Comparison of ENCODE assay signal across 23 cellular contexts in the genomic region with DNA sequence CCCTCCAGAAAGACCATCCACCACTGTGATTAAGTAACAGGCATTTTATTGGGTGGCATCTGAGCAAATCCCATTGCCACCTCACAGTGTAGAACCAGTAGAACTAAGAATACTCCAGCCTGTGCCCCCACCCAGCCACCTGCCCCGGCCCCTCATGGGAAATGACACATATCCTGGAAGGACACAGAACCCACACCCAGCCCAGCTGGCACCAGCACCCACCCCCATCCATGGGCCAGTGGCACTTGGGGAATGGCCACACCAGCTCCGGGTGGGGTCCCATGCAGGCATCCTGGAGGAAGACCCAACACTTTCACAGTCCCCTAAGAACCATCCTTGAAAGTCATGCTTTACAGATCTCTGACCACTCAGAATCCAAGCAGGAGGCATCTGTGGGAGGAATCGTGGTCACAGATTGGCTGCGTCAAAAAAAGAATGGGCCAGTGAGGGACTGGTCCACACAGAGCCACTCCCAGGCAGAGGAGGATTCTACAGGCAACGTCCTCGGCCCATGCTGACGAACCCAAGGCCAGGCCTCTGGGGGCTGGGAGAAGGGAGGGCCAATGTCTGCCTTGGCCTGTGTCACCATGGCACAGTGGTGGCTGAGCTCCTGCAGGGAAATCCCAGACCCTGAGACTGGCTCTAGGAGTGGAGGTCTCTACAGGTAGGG. TPM values are rescaled to one million over a fixed set of nuclear protein-coding genes. Genes with fewer than 3 reads are reported as not detected.
DNase-seq lines count a peak whose midpoint lies in the region; ATAC-seq, FAIRE-seq and TF ChIP-seq lines count a peak whose summit lies in the region.
"Had no signal": no experiment of that assay in that cellular context is flagged by ENCODE, and none has a peak within 500 bp of the region (broad histone marks: within the 10 kb centered on the region; RNA-seq: fewer than 3 reads in every experiment).

No MANE protein-coding gene starts in this region.

- FAIRE-seq in HepG2 (lab: Jason Lieb, UNC) = no peak
- FAIRE-seq: D721Med, GM12878, GM19239, H1 had no signal

- no peak overlapping the region for H3K9ac ChIP-seq in HepG2 (ENCODE audit: insufficient read depth, low read depth, low read length)
- H3K9ac ChIP-seq: GM23248 had no signal

- TF ChIP-seq CTCF in HepG2 (CRISPR knock-in tag; IDR thresholded peaks at IDR 0.05) (no peak), right lobe of liver (IDR thresholded peaks at IDR 0.05) (no peak), adrenal gland (IDR thresholded peaks at IDR 0.05) (no peak), osteoblast (IDR thresholded peaks at IDR 0.05; ENCODE audit: extremely low read depth, low read depth, low read length) (no peak), mesothelial cell of epicardium (IDR thresholded peaks at IDR 0.05; ENCODE audit: unreplicated experiment) (no peak)

- DNase-seq in HepG2 (ENCODE audit: low spot score) = no peak
- DNase-seq in right lobe of liver = no peak
- DNase-seq in adrenal gland = peak in 4 of 7 donors; percentile 45 to 73 (median 58)
- peak; percentile 62 for DNase-seq in osteoblast (ENCODE audit: insufficient read length, low spot score, missing footprints)
- DNase-seq in NOMO-1 treated with DMSO at 0.1 percent for 48 hours (lab: John Stamatoyannopoulos, UW; ENCODE audit: unreplicated experiment) = no peak
- no peak for DNase-seq in mesothelial cell of epicardium (ENCODE audit: low spot score in 2 of 2, unreplicated experiment in 2 of 2)
- DNase-seq: CD4-positive, alpha-beta T cell; CD8-positive, alpha-beta memory T cell; DMS 273 treated with DMSO at 0.1 percent for 48 hours; DMS79; EL; GDM1; GM23248; H7; HCEC 1CT had no signal

- peaks cover 20% of the 10 kb centered on the region; the same call in 1 of the 2 replicates for H4K20me1 ChIP-seq in HepG2 (ENCODE audit: insufficient read depth, low read length)
- H4K20me1 ChIP-seq in osteoblast (ENCODE audit: insufficient read depth, low read length) = no peaks in the 10 kb centered on the region

- H3K9me3 ChIP-seq in HepG2 (ENCODE audit: low read length) (no peaks in the 10 kb centered on the region), right lobe of liver (no peaks in the 10 kb centered on the region), adrenal gland (replicated peaks in 1 of 3) (no peaks in the 10 kb centered on the region), osteoblast (ENCODE audit: low read depth, low read length) (no peaks in the 10 kb centered on the region)

- ATAC-seq in HepG2 = no peak
- ATAC-seq in right lobe of liver = no peak
- ATAC-seq: GM12878 had no signal

- peaks cover 19 to 40% of the 10 kb centered on the region in 2 experiments for H3K36me3 ChIP-seq in HepG2 (replicated peaks in 1 of 2; ENCODE audit: control insufficient read depth in 1 of 2, insufficient read depth in 2 of 2, low read length in 2 of 2)
- H3K36me3 ChIP-seq in right lobe of liver = peaks cover 0 to 37% (median 19%) of the 10 kb centered on the region in 4 donors
- H3K36me3 ChIP-seq in adrenal gland (replicated peaks in 1 of 2) = no peaks in the 10 kb centered on the region
- H3K36me3 ChIP-seq in osteoblast (ENCODE audit: insufficient read depth, low read length) = no peaks in the 10 kb centered on the region

- no peaks in the 10 kb centered on the region for H3K9me3 Mint-ChIP-seq in mesothelial cell of epicardium
- H3K9me3 Mint-ChIP-seq: CD14-positive monocyte; CD4-positive, alpha-beta T cell; CD8-positive, alpha-beta memory T cell had no signal

- H3K27ac Mint-ChIP-seq in mesothelial cell of epicardium = no peak overlapping the region
- H3K27ac Mint-ChIP-seq: CD4-positive, alpha-beta T cell had no signal

- no TSS peak for BruUV-seq in HepG2 (replicated peaks; lab: Mats Ljungman, UMichigan)

- H3K27me3 Mint-ChIP-seq in mesothelial cell of epicardium (ENCODE audit: low read depth) = peaks cover 11% of the 10 kb centered on the region
- H3K27me3 Mint-ChIP-seq: CD4-positive, alpha-beta T cell had no signal

- intact Hi-C loops in HepG2 (cut with micrococcal nuclease; ENCODE audit: unreplicated experiment) = no loop called here
- intact Hi-C loops in right lobe of liver (cut with DNase I) = no loop called here
- intact Hi-C loops in adrenal gland (cut with DNase I) = loop anchor here in 1 of 2 donors (5.0 to 10.0 kb wide), 2 partner anchors 54 to 167 kb away; no protein-coding TSS in a partner anchor

- no peaks in the 10 kb centered on the region for H3K36me3 Mint-ChIP-seq in mesothelial cell of epicardium

- H3K27ac ChIP-seq in HepG2 (ENCODE audit: extremely low read length, insufficient read depth, low read length) (no peak overlapping the region), right lobe of liver (no peak overlapping the region), adrenal gland (no peak overlapping the region), osteoblast (ENCODE audit: low read depth, low read length) (no peak overlapping the region)
- H3K27ac ChIP-seq: GM23248 had no signal

- CTCF ChIA-PET in HepG2 (lab: Yijun Ruan, JAX; ENCODE audit: low intra/inter-chr PET ratio, low total read pairs) = no interaction called here

- no peak overlapping the region for H2AFZ ChIP-seq in HepG2 (ENCODE audit: low read length)
- no peak overlapping the region for H2AFZ ChIP-seq in osteoblast (ENCODE audit: low read length)
- H2AFZ ChIP-seq: GM23248 had no signal

- H3K4me2 ChIP-seq in HepG2 (ENCODE audit: low read depth, low read length) = no peak overlapping the region
- no peak overlapping the region for H3K4me2 ChIP-seq in osteoblast (ENCODE audit: insufficient read depth, low read length)

- TF ChIP-seq EP300 in HepG2 (IDR thresholded peaks at IDR 0.05; ENCODE audit: low read depth in 2 of 2, low read length in 2 of 2) = no peak
- TF ChIP-seq EP300 in HepG2 (CRISPR knock-in tag; IDR thresholded peaks at IDR 0.05; ENCODE audit: borderline replicate concordance) = no peak

- no peaks in the 10 kb centered on the region for H3K4me1 Mint-ChIP-seq in mesothelial cell of epicardium
- H3K4me1 Mint-ChIP-seq: CD8-positive, alpha-beta memory T cell had no signal

- no peak for TF ChIP-seq RAD21 in HepG2 (CRISPR knock-in tag; IDR thresholded peaks at IDR 0.05)

- peaks cover 1 to 7% of the 10 kb centered on the region in 2 experiments; a peak in 4 of 5 replicates for H3K27me3 ChIP-seq in HepG2 (ENCODE audit: control insufficient read depth in 1 of 2, insufficient read depth in 2 of 2, low read length in 2 of 2)
- no peaks in the 10 kb centered on the region for H3K27me3 ChIP-seq in right lobe of liver
- H3K27me3 ChIP-seq in adrenal gland = no peaks in the 10 kb centered on the region
- H3K27me3 ChIP-seq in osteoblast (ENCODE audit: insufficient read depth, low read length) = peaks cover 7% of the 10 kb centered on the region

- POLR2A ChIA-PET in HepG2 (lab: Yijun Ruan, JAX) = no interaction called here

- H3K79me2 ChIP-seq in HepG2 (ENCODE audit: insufficient read depth, low read length) (no peaks in the 10 kb centered on the region), osteoblast (ENCODE audit: insufficient read depth, low read length) (no peaks in the 10 kb centered on the region)

- H3K4me3 ChIP-seq in HepG2 (replicated peaks in 1 of 3; ENCODE audit: insufficient read depth in 1 of 3, low read depth in 2 of 3, low read length in 3 of 3) (no peak overlapping the region), right lobe of liver (no peak overlapping the region), adrenal gland (no peak overlapping the region), osteoblast (ENCODE audit: insufficient read depth, low read length) (no peak overlapping the region)
- H3K4me3 ChIP-seq: GM12878, GM23248 had no signal

- TF ChIP-seq POLR2A in HepG2 (IDR thresholded peaks at IDR 0.05; ENCODE audit: insufficient read depth in 1 of 2, low read depth in 2 of 2, low read length in 2 of 2) = no peak
- no peak for TF ChIP-seq POLR2A in right lobe of liver (IDR thresholded peaks at IDR 0.05)
- TF ChIP-seq POLR2A in adrenal gland (IDR thresholded peaks at IDR 0.05) = no peak

- 100% methylated on average over 3 of the region's 7 CpGs for WGBS in HepG2 (ENCODE audit: low lambda C conversion rate)
- no CpG with 5 or more reads among the region's 7 CpGs for WGBS in right lobe of liver (ENCODE audit: insufficient coverage, low coverage, low lambda C conversion rate, missing lambda C conversion rate)
- 49 to 83% (median 64%) methylated on average over 2 to 7 of the region's 7 CpGs for WGBS in adrenal gland, 4 donors

- H3K4me1 ChIP-seq in HepG2 (ENCODE audit: insufficient read depth, low read length) (peaks cover 3% of the 10 kb centered on the region), right lobe of liver (peaks cover 0 to 9% (median 0%) of the 10 kb centered on the region in 4 donors), adrenal gland (replicated peaks in 1 of 2) (no peaks in the 10 kb centered on the region), osteoblast (ENCODE audit: insufficient read depth, low read length) (no peaks in the 10 kb centered on the region)

- H3K4me3 Mint-ChIP-seq in mesothelial cell of epicardium = no peak overlapping the region
- H3K4me3 Mint-ChIP-seq: CD14-positive monocyte; CD4-positive, alpha-beta T cell; CD8-positive, alpha-beta memory T cell had no signal

- in situ Hi-C loops in HepG2 (cut with HindIII; ENCODE audit: extremely low pct_ligation_motif_present, low pct_unique_long_range_greater_than_20kb) = no loop called here

RNA-seq across cellular contexts. Expression of gene TAS1R2, which starts 12.1 kb away (rescaled TPM):
- not detected in 2 replicates for total RNA-seq in HepG2 (2016; rRNA removed; fragmentation: Illumina TruSeq; extraction: Trizol)
- total RNA-seq in HepG2 (2016; cell fraction: cytosol; rRNA removed; fragmentation: Illumina TruSeq; extraction: Trizol; ENCODE audit: low read depth) = not detected in 2 replicates
- not detected in 2 replicates for total RNA-seq in HepG2 (2016; cell fraction: insoluble cytoplasmic fraction; rRNA removed; fragmentation: Illumina TruSeq; extraction: Trizol)
- total RNA-seq in HepG2 (2016; cell fraction: membrane; rRNA removed; fragmentation: Illumina TruSeq; extraction: Trizol) = not detected in 2 replicates
- total RNA-seq in HepG2 (2016; cell fraction: nucleus; rRNA removed; fragmentation: Illumina TruSeq; extraction: Trizol) = not detected in 2 replicates
- polyA plus RNA-seq in HepG2 (2011; rRNA removed) = not detected in 2 replicates
- 0.01 TPM in 1 of 2 replicates, not detected in the other for polyA plus RNA-seq in HepG2 (2011; cell fraction: cytosol; rRNA removed)
- 0.08 and 0.16 TPM in 2 replicates for polyA plus RNA-seq in HepG2 (2011; cell fraction: nucleus; rRNA removed)
- 0.09 TPM in 1 of 2 replicates, not detected in the other for polyA plus RNA-seq in HepG2 (2012)
- not detected in 2 replicates for polyA plus RNA-seq in HepG2 (2016; cell fraction: cytosol; fragmentation: Illumina TruSeq; extraction: Trizol; ENCODE audit: low read depth)
- not detected in 2 replicates for polyA plus RNA-seq in HepG2 (2016; cell fraction: insoluble cytoplasmic fraction; fragmentation: Illumina TruSeq; extraction: Trizol; ENCODE audit: low read depth)
- not detected in 2 replicates for polyA plus RNA-seq in HepG2 (2016; cell fraction: membrane; fragmentation: Illumina TruSeq; extraction: Trizol; ENCODE audit: low read depth)
- polyA plus RNA-seq in HepG2 (2016; cell fraction: nucleus; fragmentation: Illumina TruSeq; extraction: Trizol; ENCODE audit: insufficient read depth, low read depth) = not detected in 2 replicates
- not detected in 2 replicates for polyA minus RNA-seq in HepG2 (2011; rRNA and poly(A)+ RNA removed; ENCODE audit: low replicate concordance)
- not detected in 2 replicates for polyA minus RNA-seq in HepG2 (2011; cell fraction: cytosol; rRNA and poly(A)+ RNA removed)
- not detected in 2 replicates for polyA minus RNA-seq in HepG2 (2011; cell fraction: nucleus; rRNA and poly(A)+ RNA removed)
- under 1 TPM in 1 of 6 experiments, not detected in 5; 0.07 TPM for total RNA-seq in right lobe of liver
- total RNA-seq in adrenal gland = not detected
- not detected for polyA plus RNA-seq in adrenal gland
- not detected in 2 replicates for total RNA-seq in osteoblast
- total RNA-seq in mesothelial cell of epicardium = not detected in 3 replicates
- total RNA-seq: A172; A673; CD4-positive, alpha-beta T cell; CD8-positive, alpha-beta memory T cell; GM12878; GM23248; H1 had no signal
- polyA plus RNA-seq: BJ; CD14-positive monocyte; CD8-positive, alpha-beta memory T cell; GM12878; GM23248; H1 had no signal

RNA-seq across cellular contexts. Expression of gene ALDH4A1, which starts 30.8 kb away (rescaled TPM):
- total RNA-seq in HepG2 (2016; rRNA removed; fragmentation: Illumina TruSeq; extraction: Trizol) (58.5 and 76.4 TPM in 2 replicates), right lobe of liver (100 to 1,000 TPM; 218 to 364 (median 265) TPM), adrenal gland (10 to 100 TPM; 18.1 to 46.9 (median 26.5) TPM), osteoblast (28.6 and 31.8 TPM in 2 replicates), mesothelial cell of epicardium (10.7 to 11.5 TPM (median 11.5 TPM) in 3 replicates)
- 7.2 and 7.7 TPM in 2 replicates for total RNA-seq in HepG2 (2016; cell fraction: cytosol; rRNA removed; fragmentation: Illumina TruSeq; extraction: Trizol; ENCODE audit: low read depth)
- 53.0 and 79.3 TPM in 2 replicates for total RNA-seq in HepG2 (2016; cell fraction: insoluble cytoplasmic fraction; rRNA removed; fragmentation: Illumina TruSeq; extraction: Trizol)
- total RNA-seq in HepG2 (2016; cell fraction: membrane; rRNA removed; fragmentation: Illumina TruSeq; extraction: Trizol) = 22.0 and 22.8 TPM in 2 replicates
- 52.1 and 60.8 TPM in 2 replicates for total RNA-seq in HepG2 (2016; cell fraction: nucleus; rRNA removed; fragmentation: Illumina TruSeq; extraction: Trizol)
- polyA plus RNA-seq in HepG2 (2011; rRNA removed) (229 and 240 TPM in 2 replicates), adrenal gland (10 to 100 TPM; 11.3 to 15.1 (median 12.5) TPM)
- polyA plus RNA-seq in HepG2 (2011; cell fraction: cytosol; rRNA removed) = 210 and 362 TPM in 2 replicates
- polyA plus RNA-seq in HepG2 (2011; cell fraction: nucleus; rRNA removed) = 328 and 432 TPM in 2 replicates
- 87.2 and 88.3 TPM in 2 replicates for polyA plus RNA-seq in HepG2 (2012)
- 7.1 and 8.1 TPM in 2 replicates for polyA plus RNA-seq in HepG2 (2016; cell fraction: cytosol; fragmentation: Illumina TruSeq; extraction: Trizol; ENCODE audit: low read depth)
- 53.0 and 59.0 TPM in 2 replicates for polyA plus RNA-seq in HepG2 (2016; cell fraction: insoluble cytoplasmic fraction; fragmentation: Illumina TruSeq; extraction: Trizol; ENCODE audit: low read depth)
- polyA plus RNA-seq in HepG2 (2016; cell fraction: membrane; fragmentation: Illumina TruSeq; extraction: Trizol; ENCODE audit: low read depth) = 16.0 and 17.1 TPM in 2 replicates
- polyA plus RNA-seq in HepG2 (2016; cell fraction: nucleus; fragmentation: Illumina TruSeq; extraction: Trizol; ENCODE audit: insufficient read depth, low read depth) = 91.4 and 94.6 TPM in 2 replicates
- polyA minus RNA-seq in HepG2 (2011; rRNA and poly(A)+ RNA removed; ENCODE audit: low replicate concordance) = 12.3 and 373 TPM in 2 replicates
- 140 and 148 TPM in 2 replicates for polyA minus RNA-seq in HepG2 (2011; cell fraction: cytosol; rRNA and poly(A)+ RNA removed)
- polyA minus RNA-seq in HepG2 (2011; cell fraction: nucleus; rRNA and poly(A)+ RNA removed) = 129 and 138 TPM in 2 replicates

Comparison
In these comparisons a context has a peak if more than half of its experiments do, and no peak if none do; other contexts are left out.
1. DNase-seq: peak in adrenal gland (4 of 7) and osteoblast (single experiment); none in HepG2 (single experiment), right lobe of liver (0 of 3), NOMO-1 treated with DMSO at 0.1 percent for 48 hours (single experiment) and mesothelial cell of epicardium (0 of 2).